ENCODE assay signal across 1 cellular context in the genomic region with DNA sequence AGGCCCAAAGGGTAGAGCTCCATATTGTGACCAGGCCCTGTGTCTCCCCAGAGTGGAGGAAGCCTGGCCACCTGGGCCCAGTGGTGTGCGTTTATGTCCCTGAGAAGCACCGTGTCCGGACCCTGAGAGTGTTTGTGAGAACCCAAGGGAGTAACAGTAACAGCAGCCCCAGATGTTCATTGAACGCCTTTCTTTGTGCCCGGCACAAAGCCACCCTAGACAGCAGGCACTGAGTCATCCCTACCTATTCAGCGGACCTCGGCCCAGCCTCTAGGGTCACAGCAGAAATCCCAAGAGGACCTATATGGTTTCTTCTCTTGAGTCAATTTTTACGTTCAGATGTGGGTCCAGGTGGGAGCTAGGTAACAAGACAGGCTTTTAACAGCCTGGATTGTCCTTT.
TF ChIP-seq lines count a peak whose summit lies in the region.

No MANE protein-coding gene starts in this region.

TF ChIP-seq in GM23338, 12 proteins besides CTCF, POLR2A, EP300 and RAD21 (continued from another document):
- TF ChIP-seq, protein P1, sequence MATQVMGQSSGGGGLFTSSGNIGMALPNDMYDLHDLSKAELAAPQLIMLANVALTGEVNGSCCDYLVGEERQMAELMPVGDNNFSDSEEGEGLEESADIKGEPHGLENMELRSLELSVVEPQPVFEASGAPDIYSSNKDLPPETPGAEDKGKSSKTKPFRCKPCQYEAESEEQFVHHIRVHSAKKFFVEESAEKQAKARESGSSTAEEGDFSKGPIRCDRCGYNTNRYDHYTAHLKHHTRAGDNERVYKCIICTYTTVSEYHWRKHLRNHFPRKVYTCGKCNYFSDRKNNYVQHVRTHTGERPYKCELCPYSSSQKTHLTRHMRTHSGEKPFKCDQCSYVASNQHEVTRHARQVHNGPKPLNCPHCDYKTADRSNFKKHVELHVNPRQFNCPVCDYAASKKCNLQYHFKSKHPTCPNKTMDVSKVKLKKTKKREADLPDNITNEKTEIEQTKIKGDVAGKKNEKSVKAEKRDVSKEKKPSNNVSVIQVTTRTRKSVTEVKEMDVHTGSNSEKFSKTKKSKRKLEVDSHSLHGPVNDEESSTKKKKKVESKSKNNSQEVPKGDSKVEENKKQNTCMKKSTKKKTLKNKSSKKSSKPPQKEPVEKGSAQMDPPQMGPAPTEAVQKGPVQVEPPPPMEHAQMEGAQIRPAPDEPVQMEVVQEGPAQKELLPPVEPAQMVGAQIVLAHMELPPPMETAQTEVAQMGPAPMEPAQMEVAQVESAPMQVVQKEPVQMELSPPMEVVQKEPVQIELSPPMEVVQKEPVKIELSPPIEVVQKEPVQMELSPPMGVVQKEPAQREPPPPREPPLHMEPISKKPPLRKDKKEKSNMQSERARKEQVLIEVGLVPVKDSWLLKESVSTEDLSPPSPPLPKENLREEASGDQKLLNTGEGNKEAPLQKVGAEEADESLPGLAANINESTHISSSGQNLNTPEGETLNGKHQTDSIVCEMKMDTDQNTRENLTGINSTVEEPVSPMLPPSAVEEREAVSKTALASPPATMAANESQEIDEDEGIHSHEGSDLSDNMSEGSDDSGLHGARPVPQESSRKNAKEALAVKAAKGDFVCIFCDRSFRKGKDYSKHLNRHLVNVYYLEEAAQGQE (IDR thresholded peaks at IDR 0.05; ENCODE audit: unreplicated experiment): no peak
- TF ChIP-seq EZH2phosphoT487 (IDR thresholded peaks at IDR 0.05; ENCODE audit: unreplicated experiment): no peak
- TF ChIP-seq CREB1 (CRISPR knock-in tag; IDR thresholded peaks at IDR 0.05; ENCODE audit: low read depth): no peak
- TF ChIP-seq, protein P2, sequence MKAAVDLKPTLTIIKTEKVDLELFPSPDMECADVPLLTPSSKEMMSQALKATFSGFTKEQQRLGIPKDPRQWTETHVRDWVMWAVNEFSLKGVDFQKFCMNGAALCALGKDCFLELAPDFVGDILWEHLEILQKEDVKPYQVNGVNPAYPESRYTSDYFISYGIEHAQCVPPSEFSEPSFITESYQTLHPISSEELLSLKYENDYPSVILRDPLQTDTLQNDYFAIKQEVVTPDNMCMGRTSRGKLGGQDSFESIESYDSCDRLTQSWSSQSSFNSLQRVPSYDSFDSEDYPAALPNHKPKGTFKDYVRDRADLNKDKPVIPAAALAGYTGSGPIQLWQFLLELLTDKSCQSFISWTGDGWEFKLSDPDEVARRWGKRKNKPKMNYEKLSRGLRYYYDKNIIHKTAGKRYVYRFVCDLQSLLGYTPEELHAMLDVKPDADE (IDR thresholded peaks at IDR 0.05): no peak
- no peak for TF ChIP-seq POLR2AphosphoS5 (IDR thresholded peaks at IDR 0.05; ENCODE audit: low read depth)
